In the genomic region with DNA sequence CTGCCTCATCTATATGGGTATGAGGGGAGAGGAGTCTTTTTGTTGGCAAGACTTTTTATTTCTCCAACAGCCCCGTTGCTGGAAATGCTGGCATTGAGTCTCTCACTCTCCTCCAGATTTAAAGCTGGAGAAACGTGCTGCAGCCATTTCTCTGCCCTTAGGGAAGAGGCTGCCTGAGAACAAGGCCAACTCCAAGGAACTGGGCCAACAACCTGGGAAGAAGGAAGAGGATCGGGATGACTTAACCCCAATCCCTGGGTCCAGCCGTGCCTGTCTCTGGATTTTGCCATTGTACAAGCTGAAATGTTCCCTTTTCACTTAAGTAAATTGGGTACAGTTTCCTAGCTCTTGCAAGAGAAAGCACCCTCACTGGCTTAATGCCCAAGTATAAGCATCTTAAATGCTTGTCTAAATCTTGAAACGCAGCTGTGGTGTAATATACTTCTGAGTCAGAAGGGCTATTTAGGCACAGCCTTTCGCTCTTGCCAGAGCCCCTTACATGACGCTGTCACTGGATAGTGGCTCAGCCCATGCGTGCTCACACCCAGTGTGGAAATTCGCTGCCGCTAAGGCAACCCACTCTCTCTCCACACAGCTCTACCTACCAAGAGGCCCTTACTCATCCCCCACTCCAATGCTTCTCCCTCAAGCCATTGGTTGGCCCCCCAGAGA, we compare ENCODE assay signal across 27 cellular contexts. TPM values are rescaled to one million over a fixed set of nuclear protein-coding genes. Genes with fewer than 3 reads are reported as not detected.
DNase-seq lines count a peak whose midpoint lies in the region; ATAC-seq and TF ChIP-seq lines count a peak whose summit lies in the region.
"Had no signal": no experiment of that assay in that cellular context is flagged by ENCODE, and none has a peak within 500 bp of the region (broad histone marks: within the 10 kb centered on the region; RNA-seq: fewer than 3 reads in every experiment).

No MANE protein-coding gene starts in this region.

- no peaks in the 10 kb centered on the region for H3K36me3 Mint-ChIP-seq in MCF 10A (ENCODE audit: insufficient read depth, unreplicated experiment)
- H3K36me3 Mint-ChIP-seq: stimulated activated naive B cell treated with anti-CD40 and anti-IgM and Interleukin-4, amounts not matched to agents 10 μg/mL and 1 μg/mL and 100 μg/mL, for 72 hours had no signal

- H3K27ac Mint-ChIP-seq in MCF 10A (ENCODE audit: low read depth, unreplicated experiment): no peak overlapping the region
- H3K27ac Mint-ChIP-seq: activated CD8-positive, alpha-beta T cell treated with anti-CD3 and anti-CD28 coated beads, Interleukin-2, amount 10 ng/mL, durations not matched to agents 7 days and 5 days; activated T-helper 17 cell treated with anti-CD3 and anti-CD28 coated beads, Interleukin-2, amount 50 U/mL, for 72 hours; nephron progenitor cell; stimulated activated naive B cell treated with anti-CD40 and anti-IgM and Interleukin-4, amounts not matched to agents 10 μg/mL and 1 μg/mL and 100 μg/mL, for 72 hours had no signal

- H3K4me3 ChIP-seq in breast epithelium: no peak overlapping the region
- no peak overlapping the region for H3K4me3 ChIP-seq in adipocyte (ENCODE audit: low read length)
- H3K4me3 ChIP-seq: ovary, PC-9, skin epidermis, suprapubic skin, upper lobe of right lung had no signal

- BruUV-seq in MCF 10A (replicated peaks; lab: Mats Ljungman, UMichigan): no TSS peak

- H3K27me3 ChIP-seq in breast epithelium: peaks cover 0 to 6% of the 10 kb centered on the region in 2 donors
- H3K27me3 ChIP-seq in adipocyte (replicated peaks; ENCODE audit: control insufficient read depth, insufficient read depth, low read length): peaks cover 17% of the 10 kb centered on the region
- H3K27me3 ChIP-seq: ovary, suprapubic skin had no signal

- no peaks in the 10 kb centered on the region for H3K36me3 ChIP-seq in breast epithelium
- H3K36me3 ChIP-seq in adipocyte (ENCODE audit: control insufficient read depth, insufficient read depth, low read length, severe bottlenecking): no peaks in the 10 kb centered on the region
- H3K36me3 ChIP-seq: ovary, suprapubic skin, upper lobe of right lung had no signal

- H3K9me3 ChIP-seq in breast epithelium (no peaks in the 10 kb centered on the region), adipocyte (ENCODE audit: control insufficient read depth, low read length) (no peaks in the 10 kb centered on the region)
- H3K9me3 ChIP-seq: ovary, suprapubic skin, upper lobe of right lung had no signal

- no peak for TF ChIP-seq POLR2A in breast epithelium (IDR thresholded peaks at IDR 0.05)

- H3K27me3 Mint-ChIP-seq in MCF 10A (ENCODE audit: insufficient read depth, unreplicated experiment): no peaks in the 10 kb centered on the region
- H3K27me3 Mint-ChIP-seq: activated T-helper 17 cell treated with anti-CD3 and anti-CD28 coated beads, Interleukin-2, amount 50 U/mL, for 72 hours had no signal

- no peak overlapping the region for H3K4me3 Mint-ChIP-seq in MCF 10A (ENCODE audit: unreplicated experiment)
- H3K4me3 Mint-ChIP-seq: activated CD8-positive, alpha-beta T cell treated with anti-CD3 and anti-CD28 coated beads, Interleukin-2, amount 10 ng/mL, durations not matched to agents 7 days and 5 days; activated T-helper 17 cell treated with anti-CD3 and anti-CD28 coated beads, Interleukin-2, amount 50 U/mL, for 72 hours; nephron progenitor cell; stimulated activated naive B cell treated with anti-CD40 and anti-IgM and Interleukin-4, amounts not matched to agents 10 μg/mL and 1 μg/mL and 100 μg/mL, for 72 hours had no signal

- no peak overlapping the region for H3K27ac ChIP-seq in breast epithelium
- H3K27ac ChIP-seq: ovary, PC-9, skin epidermis, suprapubic skin, upper lobe of right lung had no signal

- H3K9ac ChIP-seq in adipocyte (ENCODE audit: low read length): peak overlapping the region; percentile 17

- H3K9me3 Mint-ChIP-seq in MCF 10A (ENCODE audit: unreplicated experiment): peaks cover 17% of the 10 kb centered on the region
- H3K9me3 Mint-ChIP-seq: activated T-helper 17 cell treated with anti-CD3 and anti-CD28 coated beads, Interleukin-2, amount 50 U/mL, for 72 hours; nephron progenitor cell; stimulated activated naive B cell treated with anti-CD40 and anti-IgM and Interleukin-4, amounts not matched to agents 10 μg/mL and 1 μg/mL and 100 μg/mL, for 72 hours had no signal

- DNase-seq in MCF 10A (ENCODE audit: unreplicated experiment) (peak; percentile 18), breast epithelium (ENCODE audit: low spot score in 2 of 2) (no peak), adipocyte (ENCODE audit: low read depth) (peak; percentile 4), fibroblast of the conjunctiva (ENCODE audit: low read depth) (peak; percentile 23), superior temporal gyrus (ENCODE audit: extremely low spot score) (peak; percentile 47), cortex of kidney (lab: John Stamatoyannopoulos, UW) (no peak), HT-29 (ENCODE audit: low spot score) (no peak)
- DNase-seq: activated CD8-positive, alpha-beta T cell treated with anti-CD3 and anti-CD28 coated beads, Interleukin-2, amount 10 ng/mL, durations not matched to agents 7 days and 5 days; activated naive CD4-positive, alpha-beta T cell treated with anti-CD3 and anti-CD28 coated beads, Interleukin-2, amount 50 U/mL, for 16 hours; Calu3; effector CD4-positive, alpha-beta T cell; foreskin melanocyte; hippocampal formation; mammary epithelial cell; NCI-H1092 treated with DMSO at 0.1 percent for 48 hours; NCI-H187; NCI-H524 treated with DMSO at 0.1 percent for 48 hours; nephron progenitor cell; ovary; PC-9; SHP77 treated with DMSO at 0.1 percent for 48 hours; stimulated activated naive B cell treated with anti-CD40 and anti-IgM and Interleukin-4, amounts not matched to agents 10 μg/mL and 1 μg/mL and 100 μg/mL, for 72 hours; upper lobe of right lung had no signal

- TF ChIP-seq CTCF in MCF 10A (IDR thresholded peaks at IDR 0.05; ENCODE audit: unreplicated experiment): no peak
- no peak for TF ChIP-seq CTCF in breast epithelium (IDR thresholded peaks at IDR 0.05)

- ATAC-seq in HG02884 (IDR thresholded peaks at IDR 0.05; ENCODE audit: unreplicated experiment): no peak
- ATAC-seq: activated CD8-positive, alpha-beta T cell treated with anti-CD3 and anti-CD28 coated beads, Interleukin-2, amount 10 ng/mL, durations not matched to agents 7 days and 5 days; activated T-helper 17 cell treated with anti-CD3 and anti-CD28 coated beads, Interleukin-2, amount 50 U/mL, for 72 hours; stimulated activated naive B cell treated with anti-CD40 and anti-IgM and Interleukin-4, amounts not matched to agents 10 μg/mL and 1 μg/mL and 100 μg/mL, for 72 hours; upper lobe of right lung had no signal

- POLR2A ChIA-PET in MCF 10A (lab: Yijun Ruan, JAX): interaction anchor here (0.6 kb wide), 1 partner anchor 18 kb away, joined by 3 read pairs; no protein-coding TSS in a partner anchor

- no peaks in the 10 kb centered on the region for H3K4me1 Mint-ChIP-seq in MCF 10A (ENCODE audit: insufficient read depth, unreplicated experiment)
- H3K4me1 Mint-ChIP-seq: stimulated activated naive B cell treated with anti-CD40 and anti-IgM and Interleukin-4, amounts not matched to agents 10 μg/mL and 1 μg/mL and 100 μg/mL, for 72 hours had no signal

- CTCF ChIA-PET in MCF 10A (lab: Yijun Ruan, JAX): interaction anchor here (0.8 kb wide), 1 partner anchor 10 kb away, joined by 4 read pairs; no protein-coding TSS in a partner anchor

- intact Hi-C loops in MCF 10A (cut with micrococcal nuclease): no loop called here
- intact Hi-C loops in breast epithelium (cut with DNase I; ENCODE audit: low total_unique reads): no loop called here

- no peaks in the 10 kb centered on the region for H3K4me1 ChIP-seq in breast epithelium
- peaks cover 16% of the 10 kb centered on the region for H3K4me1 ChIP-seq in adipocyte (ENCODE audit: control insufficient read depth, insufficient read depth, low read length)
- H3K4me1 ChIP-seq: upper lobe of right lung had no signal

RNA-seq across cellular contexts. Expression of a gene that starts 24.1 kb away (rescaled TPM):
- 40.0 and 44.4 TPM in 2 replicates for total RNA-seq in MCF 10A (2022)
- total RNA-seq in breast epithelium: 10 to 100 TPM; 26.9 to 33.1 (median 27.1) TPM
- 68.6 and 69.8 TPM in 2 replicates for total RNA-seq in HT-29 (2014; rRNA removed; shearing (Covaris generic))

Comparison
In these comparisons a context has a peak if more than half of its experiments do, and no peak if none do; other contexts are left out.
1. DNase-seq: peak in MCF 10A (single experiment), adipocyte (single experiment), fibroblast of the conjunctiva (single experiment) and superior temporal gyrus (single experiment); none in breast epithelium (0 of 2), cortex of kidney (single experiment) and HT-29 (single experiment).